17 cellular contexts compared by ENCODE assay signal in genomic region chr3:102083469-102083868, GRCh38.
A peak's percentile ranks its signal among the peaks of the same experiment; 100 is the strongest.
DNase-seq lines count a peak whose midpoint lies in the region; ATAC-seq and TF ChIP-seq lines count a peak whose summit lies in the region.
"Had no signal": no experiment of that assay in that cellular context is flagged by ENCODE, and none has a peak within 500 bp of the region (broad histone marks: within the 10 kb centered on the region; RNA-seq: fewer than 3 reads in every experiment).

No MANE protein-coding gene starts in this region.

- H3K23ac ChIP-seq in mesenchymal stem cell (ENCODE audit: low read length in 2 of 2) = no peak overlapping the region

- H4K8ac ChIP-seq in mesenchymal stem cell (ENCODE audit: low read length) = no peak overlapping the region

- H2AK5ac ChIP-seq in mesenchymal stem cell (ENCODE audit: low read length, severe bottlenecking) = peak overlapping the region; percentile 16

- H2BK12ac ChIP-seq in mesenchymal stem cell (ENCODE audit: low read length in 2 of 2) = no peak overlapping the region

- H3K4me3 ChIP-seq in mesenchymal stem cell (ENCODE audit: insufficient read depth in 1 of 2, low read depth in 1 of 2, low read length in 2 of 2) (no peak overlapping the region), uterus (no peak overlapping the region), prostate gland (no peak overlapping the region)
- H3K4me3 ChIP-seq: A549, GM23338 had no signal

- H3K79me1 ChIP-seq in mesenchymal stem cell (replicated peaks; ENCODE audit: low read length, poor library complexity, severe bottlenecking) = peaks cover 1% of the 10 kb centered on the region

- no peak overlapping the region for H3K4ac ChIP-seq in mesenchymal stem cell (ENCODE audit: low read depth in 1 of 2, low read length in 2 of 2)

- H3K36me3 ChIP-seq in mesenchymal stem cell (ENCODE audit: control insufficient read depth in 1 of 2, insufficient read depth in 2 of 2, low read depth in 1 of 2, low read length in 2 of 2) = no peaks in the 10 kb centered on the region
- H3K36me3 ChIP-seq in uterus = no peaks in the 10 kb centered on the region
- no peaks in the 10 kb centered on the region for H3K36me3 ChIP-seq in prostate gland
- H3K36me3 ChIP-seq: BE2C had no signal

- H3K14ac ChIP-seq in mesenchymal stem cell (ENCODE audit: low read length in 2 of 2) = no peak overlapping the region

- H3K27me3 ChIP-seq in mesenchymal stem cell (ENCODE audit: control insufficient read depth in 1 of 2, insufficient read depth in 1 of 2, low read length in 2 of 2) (no peaks in the 10 kb centered on the region), uterus (no peaks in the 10 kb centered on the region), prostate gland (replicated peaks; ENCODE audit: insufficient read depth) (no peaks in the 10 kb centered on the region)
- H3K27me3 ChIP-seq: BE2C had no signal

- no peak overlapping the region for H3K18ac ChIP-seq in mesenchymal stem cell (ENCODE audit: low read depth in 1 of 2, low read length in 2 of 2)

- H3K9me3 ChIP-seq in mesenchymal stem cell (ENCODE audit: control insufficient read depth, low read length) (no peaks in the 10 kb centered on the region), uterus (no peaks in the 10 kb centered on the region), prostate gland (no peaks in the 10 kb centered on the region)
- H3K9me3 ChIP-seq: A549, BE2C had no signal

- no peak overlapping the region for H2AFZ ChIP-seq in mesenchymal stem cell (ENCODE audit: low read depth, low read length)
- H2AFZ ChIP-seq: GM23338 had no signal

- TF ChIP-seq POLR2A in uterus (IDR thresholded peaks at IDR 0.05) (no peak), prostate gland (IDR thresholded peaks at IDR 0.05) (no peak)

- H4K91ac ChIP-seq in mesenchymal stem cell (ENCODE audit: low read length) = no peak overlapping the region

- no CpG with 5 or more reads among the region's 2 CpGs for WGBS in mesenchymal stem cell
- 95% methylated on average over 2 of the region's 2 CpGs for WGBS in prostate gland

- H3K4me1 ChIP-seq in mesenchymal stem cell (ENCODE audit: control insufficient read depth, insufficient read depth, low read depth, low read length) (no peaks in the 10 kb centered on the region), uterus (no peaks in the 10 kb centered on the region), prostate gland (replicated peaks) (no peaks in the 10 kb centered on the region)
- H3K4me1 ChIP-seq: BE2C had no signal

- no peak overlapping the region for H3K4me2 ChIP-seq in mesenchymal stem cell (ENCODE audit: low read length, poor library complexity, severe bottlenecking)
- H3K4me2 ChIP-seq: A549, GM23338 had no signal

- no peak overlapping the region for H2BK120ac ChIP-seq in mesenchymal stem cell (ENCODE audit: low read depth, low read length)

- H2BK5ac ChIP-seq in mesenchymal stem cell (ENCODE audit: low read depth, low read length, poor library complexity, severe bottlenecking) = no peak overlapping the region

- DNase-seq in HT-29 (ENCODE audit: low spot score) (peak; percentile 56), NCI-H526 treated with DMSO at 0.1 percent for 48 hours (lab: John Stamatoyannopoulos, UW) (peak; percentile 12), mesenchymal stem cell (no peak), uterus (no peak), prostate gland (ENCODE audit: low spot score) (no peak)
- no peak for DNase-seq in activated naive CD4-positive, alpha-beta T cell treated with Interleukin-2 at 50 U/mL for 16 hours
- DNase-seq: BE2C; CD4-positive, alpha-beta memory T cell; COR-L47; DMS153; GF-D8; H7 had no signal

- no peak overlapping the region for H2BK15ac ChIP-seq in mesenchymal stem cell (ENCODE audit: low read depth, poor library complexity, severe bottlenecking)

- H3K27ac ChIP-seq in mesenchymal stem cell (ENCODE audit: low read length, poor library complexity, severe bottlenecking) (no peak overlapping the region), uterus (peak overlapping the region; percentile 1 to 22), prostate gland (no peak overlapping the region)
- H3K27ac ChIP-seq: A549, C4-2B had no signal

- no peak overlapping the region for H3K9ac ChIP-seq in mesenchymal stem cell (ENCODE audit: low read length)

- intact Hi-C loops in uterus (cut with DNase I; ENCODE audit: low total_unique reads) = no loop called here
- intact Hi-C loops in prostate gland (cut with DNase I) = no loop called here

- ATAC-seq in HG03521 (IDR thresholded peaks at IDR 0.05; ENCODE audit: unreplicated experiment) = no peak
- ATAC-seq: A549, GM23338, HepG2 had no signal

- no peak for TF ChIP-seq CTCF in uterus (IDR thresholded peaks at IDR 0.05)
- no peak for TF ChIP-seq CTCF in prostate gland (IDR thresholded peaks at IDR 0.05)

Comparison
In these comparisons a context has a peak if more than half of its experiments do, and no peak if none do; other contexts are left out.
1. DNase-seq: peak in HT-29 (single experiment) and NCI-H526 treated with DMSO at 0.1 percent for 48 hours (single experiment); none in mesenchymal stem cell (single experiment), uterus (0 of 2), activated naive CD4-positive, alpha-beta T cell treated with Interleukin-2 at 50 U/mL for 16 hours (single experiment) and prostate gland (single experiment).
2. H3K27ac ChIP-seq: peak in uterus (2 of 2); none in mesenchymal stem cell (single experiment) and prostate gland (0 of 2).